17 cellular contexts compared by ENCODE assay signal in the genomic region with DNA sequence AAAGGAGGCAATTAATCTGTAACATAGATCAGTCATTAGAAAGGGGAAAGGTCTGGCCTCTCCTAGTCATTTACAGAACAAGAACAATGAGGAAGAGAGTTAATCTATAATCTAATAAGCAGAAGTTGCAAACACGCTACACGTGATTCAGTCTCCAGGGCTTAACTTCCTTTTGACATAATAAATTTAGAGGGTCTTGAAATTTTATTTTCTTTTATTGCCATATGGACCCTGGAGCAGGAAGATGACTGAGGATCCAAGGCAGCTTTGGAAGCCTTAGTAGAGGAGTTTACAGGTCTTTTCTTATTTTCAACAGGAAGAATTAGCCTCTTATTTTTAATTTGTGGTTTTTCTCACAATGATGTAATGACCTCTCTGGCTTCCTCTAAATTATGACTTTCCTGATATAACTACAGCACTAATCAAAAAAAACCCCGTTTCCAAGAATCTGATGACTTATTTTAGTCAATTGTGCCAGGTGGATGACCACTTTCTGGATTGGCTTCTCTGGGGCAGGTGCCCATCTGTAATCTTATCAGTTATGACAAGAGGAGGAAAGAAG. TPM values are rescaled to one million over a fixed set of nuclear protein-coding genes. Genes with fewer than 3 reads are reported as not detected.
DNase-seq lines count a peak whose midpoint lies in the region; ATAC-seq, FAIRE-seq and TF ChIP-seq lines count a peak whose summit lies in the region.
"Had no signal": no experiment of that assay in that cellular context is flagged by ENCODE, and none has a peak within 500 bp of the region (broad histone marks: within the 10 kb centered on the region; RNA-seq: fewer than 3 reads in every experiment).

No MANE protein-coding gene starts in this region.

- H3K9me3 ChIP-seq in tibial nerve: no peaks in the 10 kb centered on the region

- 52 to 61% methylated on average over 3 of the region's 3 CpGs for WGBS in tibial nerve, 2 donors

- ATAC-seq in GM18868 (IDR thresholded peaks at IDR 0.05; ENCODE audit: unreplicated experiment) (peak; percentile 38), HG02610 (IDR thresholded peaks at IDR 0.05; ENCODE audit: unreplicated experiment) (peak; percentile 75), HG03520 (IDR thresholded peaks at IDR 0.05; ENCODE audit: unreplicated experiment) (peak; percentile 65), GM21526 (IDR thresholded peaks at IDR 0.05; ENCODE audit: low FRiP score, unreplicated experiment) (no peak)
- ATAC-seq: Panc1 had no signal

- H3K4me3 ChIP-seq in tibial nerve: no peak overlapping the region
- H3K4me3 ChIP-seq: coronary artery had no signal

- TF ChIP-seq CTCF in D721Med (IDR thresholded peaks at IDR 0.05; ENCODE audit: insufficient read depth, missing control alignments) (no peak), tibial nerve (IDR thresholded peaks at IDR 0.05) (no peak)

- no peak for TF ChIP-seq EP300 in tibial nerve (IDR thresholded peaks at IDR 0.05)

- H3K27me3 ChIP-seq in tibial nerve: no peaks in the 10 kb centered on the region

- H3K36me3 ChIP-seq in tibial nerve: no peaks in the 10 kb centered on the region

- peak; percentile 23 for DNase-seq in left kidney (ENCODE audit: low read depth, low spot score)
- no peak for DNase-seq in D721Med (ENCODE audit: insufficient read length, low spot score)
- no peak for DNase-seq in stimulated activated CD4-positive, alpha-beta T cell treated with anti-CD3 and anti-CD28 coated beads, Interleukin-1b, Interleukin-23, amount 100 ng/mL, for 48 hours
- DNase-seq in tibial nerve (ENCODE audit: low spot score in 2 of 2): no peak
- DNase-seq: activated B cell treated with CpG ODN at 0.5 μM for 24 hours, activated gamma-delta T cell treated with Interleukin-2 at 50 U/mL for 16 hours, COR-L47, NCI-H1436 had no signal

- H3K4me1 ChIP-seq in tibial nerve: no peaks in the 10 kb centered on the region

- TF ChIP-seq POLR2A in tibial nerve (IDR thresholded peaks at IDR 0.05): no peak

- no peak for FAIRE-seq in D721Med (lab: Jason Lieb, UNC)
- FAIRE-seq: GM12892 had no signal

- H3K27ac ChIP-seq in tibial nerve: no peak overlapping the region
- H3K27ac ChIP-seq: coronary artery had no signal

RNA-seq across cellular contexts. Expression of gene ADGRG7, which starts 32.2 kb away (rescaled TPM):
- under 1 TPM in 1 of 4 donors, not detected in 3; 0.42 TPM for total RNA-seq in tibial nerve
- total RNA-seq: activated B cell treated with CpG ODN at 0.5 μM for 24 hours, glomerular endothelial cell, skeletal muscle tissue had no signal
